3 cellular contexts compared by ENCODE assay signal in genomic region chr4:126628933-126629332, GRCh38.
"Had no signal": no experiment of that assay in that cellular context is flagged by ENCODE, and none has a peak within 500 bp of the region (broad histone marks: within the 10 kb centered on the region; RNA-seq: fewer than 3 reads in every experiment).

No MANE protein-coding gene starts in this region.

- ATAC-seq: GM12878 had no signal

- H3K4me3 ChIP-seq: GM12878 had no signal

- DNase-seq: GDM1, GF-D8 had no signal
